In the genomic region with DNA sequence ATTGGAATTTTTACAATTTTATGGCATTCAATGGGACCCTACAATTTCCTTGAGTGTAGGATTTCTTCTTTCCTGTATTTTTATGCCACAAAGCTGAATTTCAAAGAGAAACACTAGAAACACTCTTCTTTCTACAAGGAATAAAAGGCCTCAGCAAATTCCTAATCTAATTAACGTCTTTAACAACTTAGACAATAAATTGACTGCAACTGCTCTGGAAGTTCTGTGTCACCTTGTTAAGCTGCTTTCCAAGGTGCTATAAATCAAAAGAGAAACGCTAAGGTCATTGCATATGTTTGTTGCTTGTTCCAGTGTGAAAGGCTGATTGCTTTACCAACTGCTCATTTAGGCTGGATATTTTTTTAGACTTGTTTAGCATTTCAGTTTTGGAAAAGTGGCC, we compare ENCODE assay signal across 29 cellular contexts.
"Had no signal": no experiment of that assay in that cellular context is flagged by ENCODE, and none has a peak within 500 bp of the region (broad histone marks: within the 10 kb centered on the region; RNA-seq: fewer than 3 reads in every experiment).

No MANE protein-coding gene starts in this region.

- H3K27me3 ChIP-seq: brain microvascular endothelial cell, cardiac muscle cell, Peyer's patch, SJSA1 had no signal

- H3K27ac ChIP-seq: brain microvascular endothelial cell, cardiac muscle cell, Peyer's patch, SJSA1 had no signal

- H3K4me1 ChIP-seq: Peyer's patch had no signal

- DNase-seq: activated CD4-positive, alpha-beta memory T cell treated with anti-CD3 and anti-CD28 coated beads for 36 hours; activated CD4-positive, alpha-beta T cell treated with anti-CD3 and anti-CD28 coated beads for 4 hours; activated CD4-positive, alpha-beta T cell treated with anti-CD3 and anti-CD28 coated beads, Interleukin-2, amount 50 U/mL, for 1 hour; activated CD8-positive, alpha-beta memory T cell treated with anti-CD3 and anti-CD28 coated beads, Interleukin-2, amount 50 U/mL, for 4 hours; activated effector memory CD4-positive, alpha-beta T cell treated with Interleukin-2 at 50 U/mL for 16 hours; activated naive CD4-positive, alpha-beta T cell treated with anti-CD3 and anti-CD28 coated beads, Interleukin-2, amount 10 ng/mL, durations not matched to agents 7 days and 5 days; activated naive CD8-positive, alpha-beta T cell treated with anti-CD3 and anti-CD28 coated beads, Interleukin-2, amount 50 U/mL, for 24 hours; activated T-cell treated with anti-CD3 and anti-CD28 coated beads for 4 hours; activated T-cell treated with anti-CD3 and anti-CD28 coated beads, Interleukin-2, amount 50 U/mL, for 48 hours; aorta; Karpas-422; NCI-H1105; NCI-H1417 treated with DMSO at 0.1 percent for 48 hours; NCI-H187 treated with DMSO at 0.1 percent for 48 hours; NCI-H2081; NCI-H2171 treated with DMSO at 0.1 percent for 48 hours; NCI-H2227 treated with DMSO at 0.1 percent for 48 hours; NCI-H446; NCI-H510A treated with DMSO at 0.1 percent for 48 hours; NCI-H526 treated with DMSO at 0.1 percent for 48 hours; NK-92 treated with Interleukin-12 subunit alpha and Interleukin-12 subunit beta, amount 100 ng/mL, for 24 hours; PC-3; Peyer's patch; RPMI8226; SHP77 treated with DMSO at 0.1 percent for 48 hours; SK-N-SH had no signal

- H3K9me3 ChIP-seq: Peyer's patch, SJSA1, SK-N-SH had no signal

- H3K4me3 ChIP-seq: cardiac muscle cell, Peyer's patch, SJSA1 had no signal

- H3K36me3 ChIP-seq: brain microvascular endothelial cell, cardiac muscle cell, Peyer's patch, SJSA1 had no signal
